ENCODE assay signal across 10 cellular contexts in the genomic region with DNA sequence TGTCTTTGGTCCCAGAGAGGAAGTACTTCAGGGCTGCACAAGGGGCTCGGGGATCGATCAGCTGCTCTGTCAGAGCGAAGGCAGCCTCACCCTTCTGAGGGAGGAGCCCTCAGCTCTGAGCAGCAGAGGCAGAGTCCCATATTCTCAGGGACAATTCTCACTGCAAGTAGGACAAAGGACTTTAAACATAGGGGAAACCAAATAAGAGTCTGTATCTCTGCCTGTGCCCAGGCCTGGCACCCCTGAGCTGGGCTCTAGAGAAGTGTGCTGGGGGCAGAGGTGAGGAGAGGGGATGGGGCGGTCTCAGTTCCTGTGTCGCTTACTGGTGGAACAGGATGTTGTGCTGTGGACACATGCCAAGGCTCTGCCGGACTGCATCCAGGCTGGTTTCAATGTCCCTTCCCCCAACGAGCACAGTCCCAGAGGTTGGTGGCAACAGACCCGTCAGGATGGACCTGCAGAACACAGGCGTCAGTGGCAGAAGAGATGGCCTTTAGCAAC.
DNase-seq lines count a peak whose midpoint lies in the region; ATAC-seq and TF ChIP-seq lines count a peak whose summit lies in the region.
"Had no signal": no experiment of that assay in that cellular context is flagged by ENCODE, and none has a peak within 500 bp of the region (broad histone marks: within the 10 kb centered on the region; RNA-seq: fewer than 3 reads in every experiment).

No MANE protein-coding gene starts in this region.

- H3K27ac Mint-ChIP-seq in nephron: peak overlapping the region in 2 of 3 experiments; percentile 1 to 77

- H2AFZ ChIP-seq in PC-3 (ENCODE audit: low read length): peak overlapping the region; percentile 89

- H4K20me1 ChIP-seq in BLaER1 (no peaks in the 10 kb centered on the region), PC-3 (ENCODE audit: low read length) (no peaks in the 10 kb centered on the region)

- H3K27ac ChIP-seq in BLaER1 (0 out of 2 replicates have a peak overlapping the region, but pooled peaks have one; percentile 15), PC-3 (ENCODE audit: low read length) (peak overlapping the region; percentile 25; the same call in 1 of the 2 replicates), esophagus (ENCODE audit: low read depth in 2 of 2, low read length in 1 of 2) (peak overlapping the region; percentile 6 to 52), Peyer's patch (peak overlapping the region in 2 of 4 donors; percentile 46 to 63)

- H3K9me3 Mint-ChIP-seq in nephron: no peaks in the 10 kb centered on the region

- H3K79me2 ChIP-seq in PC-3 (ENCODE audit: low read length): no peaks in the 10 kb centered on the region

- H3K4me2 ChIP-seq in BLaER1 (peak overlapping the region; percentile 67), PC-3 (ENCODE audit: low read length) (peak overlapping the region; percentile 60)

- CTCF ChIA-PET in PC-3 (lab: Charles Lee): interaction anchor here (0.6 to 0.9 kb wide), 3 partner anchors 15 to 20 kb away, joined by 4 to 11 read pairs (median 9); no protein-coding TSS in a partner anchor

- H3K4me3 ChIP-seq in BLaER1 (no peak overlapping the region), PC-3 (ENCODE audit: low read length) (no peak overlapping the region), esophagus (ENCODE audit: low read depth in 1 of 2, low read length in 2 of 2) (no peak overlapping the region), Peyer's patch (no peak overlapping the region)

- H3K9me3 ChIP-seq in BLaER1: no peaks in the 10 kb centered on the region
- H3K9me3 ChIP-seq in PC-3 (ENCODE audit: low read length): no peaks in the 10 kb centered on the region
- no peaks in the 10 kb centered on the region for H3K9me3 ChIP-seq in esophagus (ENCODE audit: control insufficient read depth in 2 of 2, insufficient read depth in 1 of 2, low read depth in 1 of 2, low read length in 1 of 2)
- no peaks in the 10 kb centered on the region for H3K9me3 ChIP-seq in Peyer's patch

- intact Hi-C loops in PC-3 (cut with micrococcal nuclease): loop anchor here (2.0 kb wide), 1 partner anchor 118 kb away; no protein-coding TSS in a partner anchor

- peak overlapping the region in 1 of 3 experiments; percentile 34 for H3K4me3 Mint-ChIP-seq in nephron

- ATAC-seq in PC-3: no peak

- H3K36me3 Mint-ChIP-seq in nephron (ENCODE audit: low read depth): no peaks in the 10 kb centered on the region
- H3K36me3 Mint-ChIP-seq: brain had no signal

- POLR2A ChIA-PET in PC-3 (lab: Charles Lee; ENCODE audit: unreplicated experiment): interaction anchor here (0.6 kb wide), 1 partner anchor 162 kb away, joined by 3 read pairs; no protein-coding TSS in a partner anchor

- 55 to 56% methylated on average over 9 of the region's 9 CpGs for WGBS in esophagus, 2 donors

- H3K9ac ChIP-seq in BLaER1 (no peak overlapping the region), PC-3 (ENCODE audit: low read length) (no peak overlapping the region)

- BruUV-seq in PC-3 (replicated peaks; lab: Mats Ljungman, UMichigan): no TSS peak

- no peaks in the 10 kb centered on the region for H3K36me3 ChIP-seq in BLaER1
- no peaks in the 10 kb centered on the region for H3K36me3 ChIP-seq in PC-3 (ENCODE audit: low read depth, low read length)
- no peaks in the 10 kb centered on the region for H3K36me3 ChIP-seq in esophagus (ENCODE audit: control insufficient read depth in 2 of 2, insufficient read depth in 2 of 2, low read length in 1 of 2)
- no peaks in the 10 kb centered on the region for H3K36me3 ChIP-seq in Peyer's patch

- no peaks in the 10 kb centered on the region for H3K9me2 ChIP-seq in PC-3 (replicated peaks; ENCODE audit: low read length)

- no peaks in the 10 kb centered on the region for H3K27me3 ChIP-seq in BLaER1
- H3K27me3 ChIP-seq in PC-3 (ENCODE audit: low read length): no peaks in the 10 kb centered on the region
- H3K27me3 ChIP-seq in esophagus (ENCODE audit: control insufficient read depth in 1 of 2, insufficient read depth in 2 of 2, low read length in 2 of 2): no peaks in the 10 kb centered on the region
- H3K27me3 ChIP-seq in Peyer's patch: no peaks in the 10 kb centered on the region

- H3K4me1 Mint-ChIP-seq in nephron: peaks cover 35% of the 10 kb centered on the region

- H3K27me3 Mint-ChIP-seq in nephron (ENCODE audit: low read depth): peaks cover 30% of the 10 kb centered on the region

- no peak for TF ChIP-seq POLR2A in Peyer's patch (IDR thresholded peaks at IDR 0.05)

- peaks cover 23% of the 10 kb centered on the region for H3K4me1 ChIP-seq in BLaER1
- H3K4me1 ChIP-seq in PC-3 (ENCODE audit: insufficient read depth, low read length): peaks cover 19% of the 10 kb centered on the region
- peaks cover 0 to 3% of the 10 kb centered on the region in 2 donors for H3K4me1 ChIP-seq in esophagus (ENCODE audit: control insufficient read depth in 2 of 2, insufficient read depth in 2 of 2, low read length in 1 of 2)
- peaks cover 0 to 4% (median 0%) of the 10 kb centered on the region in 4 donors for H3K4me1 ChIP-seq in Peyer's patch

- no peaks in the 10 kb centered on the region for H3F3A ChIP-seq in PC-3 (ENCODE audit: low read length, unreplicated experiment)

- TF ChIP-seq CTCF in PC-3 (conservative IDR thresholded peaks at IDR 0.05; ENCODE audit: low read depth, low read length) (no peak), nephron (IDR thresholded peaks at IDR 0.05; ENCODE audit: unreplicated experiment in 3 of 3) (no peak), Peyer's patch (IDR thresholded peaks at IDR 0.05) (no peak)

- DNase-seq in PC-3: no peak
- DNase-seq in A172 (ENCODE audit: low spot score): no peak
- no peak for DNase-seq in stimulated activated naive CD4-positive, alpha-beta T cell treated with Interleukin-2 at 50 U/mL for 16 hours (lab: John Stamatoyannopoulos, UW)
- DNase-seq in DMS53 (lab: John Stamatoyannopoulos, UW): no peak
- no peak for DNase-seq in Peyer's patch
- DNase-seq: NCI-H1694 had no signal
